Comparison of ENCODE assay signal across 8 cellular contexts in the genomic region with DNA sequence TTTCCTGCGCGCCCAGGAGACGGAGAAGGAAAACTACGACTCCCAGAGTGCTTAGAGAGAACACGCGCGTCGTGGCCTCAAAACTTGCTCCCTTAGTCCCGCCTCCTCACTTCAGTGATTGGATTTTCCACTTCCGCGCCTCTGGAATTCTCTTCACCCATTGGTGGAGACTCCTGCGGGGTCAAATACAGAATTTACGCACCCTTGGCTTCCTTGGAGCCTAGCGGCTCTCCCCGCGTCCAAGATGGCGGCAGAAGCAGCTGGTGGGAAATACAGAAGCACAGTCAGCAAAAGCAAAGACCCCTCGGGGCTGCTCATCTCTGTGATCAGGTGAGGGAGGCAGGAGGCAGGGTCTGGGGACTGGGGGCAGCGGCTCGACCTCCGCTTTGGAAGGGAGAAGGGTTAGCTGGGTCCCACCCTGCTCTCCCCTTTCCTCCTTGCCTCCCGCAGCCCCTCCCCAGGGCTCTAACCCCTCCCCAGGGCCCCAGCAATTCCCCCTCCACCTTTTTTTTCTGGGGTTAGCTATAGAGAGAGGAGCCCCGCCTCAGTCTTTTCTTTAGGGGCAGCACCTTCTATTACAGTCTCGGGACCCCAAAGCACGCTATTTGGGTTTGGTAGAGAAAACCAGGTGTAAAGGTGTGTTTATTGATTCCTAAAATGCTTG. TPM values are rescaled to one million over a fixed set of nuclear protein-coding genes. Genes with fewer than 3 reads are reported as not detected.
DNase-seq lines count a peak whose midpoint lies in the region; ATAC-seq and TF ChIP-seq lines count a peak whose summit lies in the region.

A gene (plus strand): TSS at position 221 of the 664 bp plus-strand sequence.

- no peaks in the 10 kb centered on the region for H4K20me1 ChIP-seq in SK-N-SH (ENCODE audit: insufficient read depth)

- peak within 1 kb of the TSS; percentile 51 to 90; a peak in 3 of 4 replicates for H3K27ac ChIP-seq in SK-N-SH (ENCODE audit: low read depth in 2 of 2, low read length in 1 of 2)

- no peaks in the 10 kb centered on the region for H3F3A ChIP-seq in SK-N-SH (replicated peaks; ENCODE audit: insufficient read depth)

- H3K27me3 ChIP-seq in SK-N-SH (ENCODE audit: insufficient read depth), result no peaks in the 10 kb centered on the region

- H3K36me3 ChIP-seq in SK-N-SH (replicated peaks in 1 of 2; ENCODE audit: control insufficient read depth in 1 of 2, insufficient read depth in 2 of 2, low read length in 1 of 2), result peaks cover 0 to 2% of the 10 kb centered on the region in 2 experiments

- TF ChIP-seq CTCF in SK-N-SH (IDR thresholded peaks at IDR 0.05), result no peak

- DNase-seq in GM04504 (ENCODE audit: low read depth) (peak; percentile 97), NCI-H1048 (lab: John Stamatoyannopoulos, UW) (peak; percentile 84), SK-N-SH (peak; percentile 93), germinal center (ENCODE audit: low spot score) (peak; percentile 96), non-pigmented ciliary epithelial cell (ENCODE audit: low read depth) (peak; percentile 90), superior temporal gyrus (ENCODE audit: extremely low spot score) (peak; percentile 100)
- DNase-seq in activated naive CD4-positive, alpha-beta T cell treated with anti-CD3 and anti-CD28 coated beads, Interleukin-2, amount 50 U/mL, for 16 hours, result peak; percentile 86

- peak; percentile 98 for ATAC-seq in HG02571 (IDR thresholded peaks at IDR 0.05; ENCODE audit: unreplicated experiment)

- no peaks in the 10 kb centered on the region for H3K9me2 ChIP-seq in SK-N-SH

- peak within 1 kb of the TSS; percentile 87 for H3K9ac ChIP-seq in SK-N-SH

- H3K4me1 ChIP-seq in SK-N-SH (ENCODE audit: control insufficient read depth in 1 of 2, insufficient read depth in 2 of 2, low read depth in 1 of 2, low read length in 1 of 2), result peaks cover 0 to 7% of the 10 kb centered on the region in 2 experiments; a peak in 3 of 4 replicates

- 3% methylated on average over 24 of the region's 25 CpGs for WGBS in SK-N-SH (ENCODE audit: low lambda C conversion rate)

- H3K4me2 ChIP-seq in SK-N-SH, result peak within 1 kb of the TSS; percentile 79

- no peak; the same call in 1 of the 2 replicates for TF ChIP-seq RAD21 in SK-N-SH (IDR thresholded peaks at IDR 0.05; ENCODE audit: low read length)

- H3K9me3 ChIP-seq in SK-N-SH, result peaks cover 9% of the 10 kb centered on the region; the same call in 1 of the 2 replicates

- H3K79me2 ChIP-seq in SK-N-SH (ENCODE audit: insufficient read depth), result peaks cover 50% of the 10 kb centered on the region

- CTCF ChIA-PET in SK-N-SH (lab: Yijun Ruan, JAX), result interaction anchor here (0.6 to 1.5 kb wide), 4 partner anchors 11 to 19 kb away, joined by 3 read pairs; no protein-coding TSS in a partner anchor

- TF ChIP-seq EP300 in SK-N-SH (IDR thresholded peaks at IDR 0.05; ENCODE audit: borderline replicate concordance in 1 of 2, low read depth in 1 of 2, low read length in 1 of 2), result no peak

- POLR2A ChIA-PET in SK-N-SH (lab: Yijun Ruan, JAX), result interaction anchor here (0.6 to 2.0 kb wide), 6 partner anchors 10 to 171 kb away, joined by 3 to 7 read pairs (median 4); a partner anchor contains a TSS

- H3K4me3 ChIP-seq in SK-N-SH (ENCODE audit: low read depth in 2 of 2, low read length in 1 of 2), result peak within 1 kb of the TSS; percentile 78 to 97

- H2AFZ ChIP-seq in SK-N-SH (ENCODE audit: low read depth), result peak within 1 kb of the TSS; percentile 95

TF ChIP-seq in SK-N-SH, 30 proteins besides CTCF, POLR2A, EP300 and RAD21:
- TF ChIP-seq TEAD4 (IDR thresholded peaks at IDR 0.05; ENCODE audit: borderline replicate concordance, insufficient read depth) (no peak), ELF1 (IDR thresholded peaks at IDR 0.05) (peak; percentile 99), TAF1 (IDR thresholded peaks at IDR 0.05; ENCODE audit: borderline replicate concordance, low read depth, low read length) (peak; percentile 86), POLR2AphosphoS5 (IDR thresholded peaks at IDR 0.05; ENCODE audit: low read depth, low read length) (peak; percentile 96), NRF1 (IDR thresholded peaks at IDR 0.05; ENCODE audit: low read depth, low read length) (peak; percentile 38; the same call in 1 of the 2 replicates), MEF2A (IDR thresholded peaks at IDR 0.05; ENCODE audit: borderline replicate concordance, low read depth) (no peak), RFX5 (IDR thresholded peaks at IDR 0.05; ENCODE audit: low read length) (peak; percentile 40; the same call in 1 of the 2 replicates), CHD2 (IDR thresholded peaks at IDR 0.05; ENCODE audit: low read length, partially characterized antibody) (peak; percentile 98), MXI1 (IDR thresholded peaks at IDR 0.05; ENCODE audit: low read depth, low read length) (no peak; the same call in 1 of the 2 replicates), TCF12 (IDR thresholded peaks at IDR 0.05) (peak; percentile 31; the same call in 1 of the 2 replicates), RCOR1 (IDR thresholded peaks at IDR 0.05; ENCODE audit: low read length) (peak; percentile 37; the same call in 1 of the 2 replicates), YY1 (IDR thresholded peaks at IDR 0.05; ENCODE audit: low read depth) (peak; percentile 98), GABPA (IDR thresholded peaks at IDR 0.05; ENCODE audit: low read depth) (peak; percentile 73), FOXM1 (IDR thresholded peaks at IDR 0.05; ENCODE audit: low read depth) (no peak), RXRA (IDR thresholded peaks at IDR 0.05; ENCODE audit: borderline replicate concordance, low read depth) (no peak)
- TF ChIP-seq, protein P1, sequence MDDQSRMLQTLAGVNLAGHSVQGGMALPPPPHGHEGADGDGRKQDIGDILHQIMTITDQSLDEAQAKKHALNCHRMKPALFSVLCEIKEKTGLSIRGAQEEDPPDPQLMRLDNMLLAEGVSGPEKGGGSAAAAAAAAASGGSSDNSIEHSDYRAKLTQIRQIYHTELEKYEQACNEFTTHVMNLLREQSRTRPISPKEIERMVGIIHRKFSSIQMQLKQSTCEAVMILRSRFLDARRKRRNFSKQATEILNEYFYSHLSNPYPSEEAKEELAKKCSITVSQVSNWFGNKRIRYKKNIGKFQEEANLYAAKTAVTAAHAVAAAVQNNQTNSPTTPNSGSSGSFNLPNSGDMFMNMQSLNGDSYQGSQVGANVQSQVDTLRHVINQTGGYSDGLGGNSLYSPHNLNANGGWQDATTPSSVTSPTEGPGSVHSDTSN (IDR thresholded peaks at IDR 0.05), result no peak
- TF ChIP-seq, protein P2, sequence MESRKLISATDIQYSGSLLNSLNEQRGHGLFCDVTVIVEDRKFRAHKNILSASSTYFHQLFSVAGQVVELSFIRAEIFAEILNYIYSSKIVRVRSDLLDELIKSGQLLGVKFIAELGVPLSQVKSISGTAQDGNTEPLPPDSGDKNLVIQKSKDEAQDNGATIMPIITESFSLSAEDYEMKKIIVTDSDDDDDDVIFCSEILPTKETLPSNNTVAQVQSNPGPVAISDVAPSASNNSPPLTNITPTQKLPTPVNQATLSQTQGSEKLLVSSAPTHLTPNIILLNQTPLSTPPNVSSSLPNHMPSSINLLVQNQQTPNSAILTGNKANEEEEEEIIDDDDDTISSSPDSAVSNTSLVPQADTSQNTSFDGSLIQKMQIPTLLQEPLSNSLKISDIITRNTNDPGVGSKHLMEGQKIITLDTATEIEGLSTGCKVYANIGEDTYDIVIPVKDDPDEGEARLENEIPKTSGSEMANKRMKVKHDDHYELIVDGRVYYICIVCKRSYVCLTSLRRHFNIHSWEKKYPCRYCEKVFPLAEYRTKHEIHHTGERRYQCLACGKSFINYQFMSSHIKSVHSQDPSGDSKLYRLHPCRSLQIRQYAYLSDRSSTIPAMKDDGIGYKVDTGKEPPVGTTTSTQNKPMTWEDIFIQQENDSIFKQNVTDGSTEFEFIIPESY (IDR thresholded peaks at IDR 0.05; ENCODE audit: borderline replicate concordance, low read depth), result peak; percentile 79; the same call in 1 of the 2 replicates
- TF ChIP-seq, protein P3, sequence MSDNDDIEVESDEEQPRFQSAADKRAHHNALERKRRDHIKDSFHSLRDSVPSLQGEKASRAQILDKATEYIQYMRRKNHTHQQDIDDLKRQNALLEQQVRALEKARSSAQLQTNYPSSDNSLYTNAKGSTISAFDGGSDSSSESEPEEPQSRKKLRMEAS (IDR thresholded peaks at IDR 0.05; ENCODE audit: low read depth), result peak; percentile 62; the same call in 1 of the 2 replicates
- TF ChIP-seq, protein P4, sequence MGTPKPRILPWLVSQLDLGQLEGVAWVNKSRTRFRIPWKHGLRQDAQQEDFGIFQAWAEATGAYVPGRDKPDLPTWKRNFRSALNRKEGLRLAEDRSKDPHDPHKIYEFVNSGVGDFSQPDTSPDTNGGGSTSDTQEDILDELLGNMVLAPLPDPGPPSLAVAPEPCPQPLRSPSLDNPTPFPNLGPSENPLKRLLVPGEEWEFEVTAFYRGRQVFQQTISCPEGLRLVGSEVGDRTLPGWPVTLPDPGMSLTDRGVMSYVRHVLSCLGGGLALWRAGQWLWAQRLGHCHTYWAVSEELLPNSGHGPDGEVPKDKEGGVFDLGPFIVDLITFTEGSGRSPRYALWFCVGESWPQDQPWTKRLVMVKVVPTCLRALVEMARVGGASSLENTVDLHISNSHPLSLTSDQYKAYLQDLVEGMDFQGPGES (IDR thresholded peaks at IDR 0.05; ENCODE audit: low read depth, low read length), result peak; percentile 93
- TF ChIP-seq, protein P5, sequence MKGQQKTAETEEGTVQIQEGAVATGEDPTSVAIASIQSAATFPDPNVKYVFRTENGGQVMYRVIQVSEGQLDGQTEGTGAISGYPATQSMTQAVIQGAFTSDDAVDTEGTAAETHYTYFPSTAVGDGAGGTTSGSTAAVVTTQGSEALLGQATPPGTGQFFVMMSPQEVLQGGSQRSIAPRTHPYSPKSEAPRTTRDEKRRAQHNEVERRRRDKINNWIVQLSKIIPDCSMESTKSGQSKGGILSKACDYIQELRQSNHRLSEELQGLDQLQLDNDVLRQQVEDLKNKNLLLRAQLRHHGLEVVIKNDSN (IDR thresholded peaks at IDR 0.05; ENCODE audit: borderline replicate concordance, low read depth), result peak; percentile 71; the same call in 1 of the 2 replicates

RNA-seq across cellular contexts. Expression of the gene that starts here (rescaled TPM):
- 35.5 and 37.3 TPM in 2 replicates for polyA plus RNA-seq in SK-N-SH (2012; rRNA removed)
- polyA plus RNA-seq in SK-N-SH (2012; cell fraction: cytosol; rRNA removed), result 38.8 and 48.9 TPM in 2 replicates
- polyA plus RNA-seq in SK-N-SH (2012; cell fraction: nucleus; rRNA removed), result 41.3 and 46.3 TPM in 2 replicates

Comparison
In these comparisons a context has a peak if more than half of its experiments do, and no peak if none do; other contexts are left out.
1. Peak in every context shown above with its lines: DNase-seq, ATAC-seq, H3K4me3 ChIP-seq and H3K27ac ChIP-seq.